ENCODE assay signal across 19 cellular contexts in the genomic region with DNA sequence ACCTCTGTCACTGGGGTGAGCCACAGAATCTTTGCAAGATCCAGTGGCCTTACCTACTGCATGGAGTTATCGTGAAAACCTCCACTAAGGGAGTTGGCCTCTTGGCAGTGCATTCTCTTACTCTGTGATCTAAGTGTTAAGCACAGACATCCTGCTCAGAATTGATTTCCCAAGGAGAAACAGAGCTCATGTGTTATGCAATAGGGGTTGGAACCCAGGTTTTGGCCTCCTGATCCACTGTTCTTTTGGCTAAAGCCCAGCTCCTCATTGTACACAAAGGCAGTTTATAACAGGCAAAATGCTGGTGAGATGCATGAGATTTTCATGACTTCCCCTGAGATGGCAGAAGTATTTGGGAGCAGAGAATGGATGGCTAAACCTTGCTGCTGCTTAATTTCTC. TPM values are rescaled to one million over a fixed set of nuclear protein-coding genes. Genes with fewer than 3 reads are reported as not detected.
DNase-seq lines count a peak whose midpoint lies in the region; ATAC-seq and TF ChIP-seq lines count a peak whose summit lies in the region.
"Had no signal": no experiment of that assay in that cellular context is flagged by ENCODE, and none has a peak within 500 bp of the region (broad histone marks: within the 10 kb centered on the region; RNA-seq: fewer than 3 reads in every experiment).

No MANE protein-coding gene starts in this region.

- TF ChIP-seq CTCF in dorsolateral prefrontal cortex (IDR thresholded peaks at IDR 0.05 in 54 of 56, conservative IDR thresholded peaks at IDR 0.05 in 2 of 56; ENCODE audit: low read depth in 1 of 56, partially characterized antibody in 56 of 56): no peak
- no peak for TF ChIP-seq CTCF in sigmoid colon (IDR thresholded peaks at IDR 0.05)

- H3K4me3 ChIP-seq in dorsolateral prefrontal cortex (no peak overlapping the region), sigmoid colon (no peak overlapping the region)
- H3K4me3 ChIP-seq: uterus had no signal

- WGBS in sigmoid colon, 2 donors: 37 to 64% methylated on average over 1 of the region's 1 CpG

- H3K36me3 ChIP-seq in sigmoid colon: no peaks in the 10 kb centered on the region
- H3K36me3 ChIP-seq: uterus, WERI-Rb-1 had no signal

- ATAC-seq in left lobe of liver (peak; percentile 32), HG03139 (IDR thresholded peaks at IDR 0.05; ENCODE audit: unreplicated experiment) (no peak), HG02571 (IDR thresholded peaks at IDR 0.05; ENCODE audit: unreplicated experiment) (no peak)
- ATAC-seq: Panc1 had no signal

- H3K27ac ChIP-seq in dorsolateral prefrontal cortex (peak overlapping the region in 33 of 59 donors; percentile 4 to 86 (median 48)), sigmoid colon (peak overlapping the region in 2 of 4 donors; percentile 20 to 60)
- H3K27ac ChIP-seq: WERI-Rb-1 had no signal

- H3K27me3 ChIP-seq in dorsolateral prefrontal cortex: no peaks in the 10 kb centered on the region
- peaks cover 0 to 8% (median 0%) of the 10 kb centered on the region in 3 donors for H3K27me3 ChIP-seq in sigmoid colon
- H3K27me3 ChIP-seq: uterus had no signal

- H3K4me1 ChIP-seq in sigmoid colon: peaks cover 0 to 11% (median 8%) of the 10 kb centered on the region in 4 donors
- H3K4me1 ChIP-seq: uterus had no signal

- DNase-seq in HCEC 1CT: peak; percentile 26
- no peak for DNase-seq in dorsolateral prefrontal cortex
- no peak for DNase-seq in left lobe of liver (ENCODE audit: low spot score)
- peak; percentile 73 for DNase-seq in sigmoid colon
- DNase-seq in D341Med (ENCODE audit: low spot score): no peak
- no peak for DNase-seq in AG08395 (ENCODE audit: low spot score)
- DNase-seq: ACHN; activated gamma-delta T cell; H9; KBM-7; NCI-H187 treated with DMSO at 0.1 percent for 48 hours; NCI-H345; stimulated activated CD4-positive, alpha-beta T cell treated with anti-CD3 and anti-CD28 coated beads, Interleukin-2, amount 100 ng/mL, for 24 hours; stimulated activated naive CD4-positive, alpha-beta T cell treated with Interleukin-2 at 50 U/mL for 16 hours; WERI-Rb-1 had no signal

- no peaks in the 10 kb centered on the region for H3K9me3 ChIP-seq in sigmoid colon
- H3K9me3 ChIP-seq: uterus had no signal

- intact Hi-C loops in dorsolateral prefrontal cortex (cut with DNase I) (no loop called here), sigmoid colon (cut with DNase I) (no loop called here)

- no peak for TF ChIP-seq EP300 in sigmoid colon (IDR thresholded peaks at IDR 0.05)

- no peak for TF ChIP-seq POLR2A in sigmoid colon (IDR thresholded peaks at IDR 0.05)

RNA-seq across cellular contexts. Expression of a gene that starts 11.8 kb away (rescaled TPM):
- total RNA-seq in dorsolateral prefrontal cortex (10 to 100 TPM; 21.4 to 93.9 (median 32.3) TPM), left lobe of liver (19.9 TPM), sigmoid colon (1 to 10 TPM; 3.5 to 7.8 (median 4.1) TPM)
- 10 to 100 TPM; 21.0 to 29.0 (median 24.7) TPM for polyA plus RNA-seq in sigmoid colon

RNA-seq across cellular contexts. Expression of a gene that starts 29.0 kb away (rescaled TPM):
- total RNA-seq in dorsolateral prefrontal cortex (1 to 10 TPM in 90 of 120 experiments, under 1 TPM in 30; 0.32 to 6.7 (median 1.6) TPM), left lobe of liver (5.7 TPM), sigmoid colon (10 to 100 TPM in 3 of 4 donors, 1 to 10 TPM in 1; 8.0 to 23.5 (median 13.6) TPM)
- polyA plus RNA-seq in sigmoid colon: 10 to 100 TPM in 2 of 3 donors, 1 to 10 TPM in 1; 9.6 to 63.8 (median 32.4) TPM
- total RNA-seq: H9 had no signal

RNA-seq across cellular contexts. Expression of a gene that starts 41.1 kb away (rescaled TPM):
- total RNA-seq in dorsolateral prefrontal cortex (10 to 100 TPM in 53 of 120 experiments, 1 to 10 TPM in 67; 2.6 to 22.5 (median 9.5) TPM), left lobe of liver (9.3 TPM), sigmoid colon (10 to 100 TPM; 26.0 to 33.4 (median 29.0) TPM)
- 10 to 100 TPM in 1 of 3 donors, 1 to 10 TPM in 2; 6.6 to 22.1 (median 9.0) TPM for polyA plus RNA-seq in sigmoid colon

Comparison
In these comparisons a context has a peak if more than half of its experiments do, and no peak if none do; other contexts are left out.
1. DNase-seq: peak in HCEC 1CT (single experiment) and sigmoid colon (single experiment); none in dorsolateral prefrontal cortex (0 of 10), left lobe of liver (single experiment), D341Med (single experiment) and AG08395 (single experiment).